1 cellular context compared by ENCODE assay signal in the genomic region with DNA sequence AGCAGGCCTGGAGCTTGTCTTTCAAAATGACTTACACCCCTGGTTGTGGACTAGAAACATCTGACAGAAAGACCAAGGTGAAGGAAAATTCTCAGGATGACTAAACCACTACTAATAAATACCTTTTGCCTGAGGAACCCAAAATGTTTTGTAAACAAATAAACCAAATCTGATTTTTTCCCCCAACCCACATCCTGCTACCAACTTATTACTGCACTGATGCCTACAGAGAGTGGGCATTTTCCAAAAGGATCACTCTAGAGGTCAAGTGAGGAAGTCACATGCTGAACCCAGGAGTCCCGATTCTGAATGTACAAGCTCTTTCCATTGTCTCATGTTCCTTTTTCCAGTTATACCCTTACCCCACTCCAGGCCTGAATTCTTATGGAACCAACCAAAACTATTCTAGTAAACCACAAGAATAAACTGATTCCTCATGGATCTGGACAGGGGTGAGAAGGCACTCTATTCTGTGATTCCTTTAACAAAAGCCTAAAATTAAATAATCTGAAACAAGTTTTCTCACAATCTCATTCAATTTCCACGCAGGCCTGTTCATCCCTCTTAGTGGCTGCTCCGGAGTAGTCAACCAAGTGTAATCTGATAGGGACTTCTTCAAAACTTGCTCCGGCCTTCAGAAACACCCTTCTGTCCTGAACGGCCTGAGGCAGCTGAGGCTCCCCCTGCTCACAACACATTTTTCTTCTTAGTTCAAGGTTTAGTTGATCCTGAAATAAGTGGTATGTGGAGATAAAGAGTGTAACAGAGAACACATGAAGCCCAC.
TF ChIP-seq lines count a peak whose summit lies in the region.

No MANE protein-coding gene starts in this region.

TF ChIP-seq in GM12878, 131 proteins besides CTCF, POLR2A, EP300 and RAD21:
- no peak for TF ChIP-seq MXI1 (IDR thresholded peaks at IDR 0.05; ENCODE audit: low read depth, low read length)
- no peak for TF ChIP-seq BACH1 (IDR thresholded peaks at IDR 0.05; ENCODE audit: borderline replicate concordance)
- peak; percentile 29; the same call in 1 of the 2 replicates for TF ChIP-seq IKZF1 (conservative IDR thresholded peaks at IDR 0.05)
- peak; percentile 31 to 55; a peak in 3 of 4 replicates for TF ChIP-seq IKZF2 (IDR thresholded peaks at IDR 0.05)
- 0 out of 2 replicates have a peak, but pooled peaks have one; percentile 11 for TF ChIP-seq NR2F1 (conservative IDR thresholded peaks at IDR 0.05)
